Comparison of ENCODE assay signal across 17 cellular contexts in genomic region chr6:36128793-36129192, GRCh38. TPM values are rescaled to one million over a fixed set of nuclear protein-coding genes. Genes with fewer than 3 reads are reported as not detected.
DNase-seq lines count a peak whose midpoint lies in the region; ATAC-seq and TF ChIP-seq lines count a peak whose summit lies in the region.
"Had no signal": no experiment of that assay in that cellular context is flagged by ENCODE, and none has a peak within 500 bp of the region (broad histone marks: within the 10 kb centered on the region; RNA-seq: fewer than 3 reads in every experiment).

No MANE protein-coding gene starts in this region.

- H3K4me3 ChIP-seq in CD8-positive, alpha-beta memory T cell (ENCODE audit: low read length): no peak overlapping the region
- H3K4me3 ChIP-seq in endodermal cell (ENCODE audit: low read length): no peak overlapping the region
- H3K4me3 ChIP-seq: esophagus muscularis mucosa had no signal

- no peaks in the 10 kb centered on the region for H3K27me3 Mint-ChIP-seq in T-helper 1 cell treated with Interleukin-12 subunit alpha and Interleukin-12 subunit beta and Interleukin-4 antibody, amounts not matched to agents 30 μg/mL and 1 μg/mL, for 36 hours (ENCODE audit: low read depth)
- H3K27me3 Mint-ChIP-seq in CD8-positive, alpha-beta memory T cell: no peaks in the 10 kb centered on the region
- H3K27me3 Mint-ChIP-seq in natural killer cell (ENCODE audit: low read depth in 2 of 2) (no peaks in the 10 kb centered on the region), endodermal cell (ENCODE audit: insufficient read depth) (peaks cover 19% of the 10 kb centered on the region)

- no peak for DNase-seq in T-helper 1 cell
- no peak for DNase-seq in CD8-positive, alpha-beta memory T cell
- no peak for DNase-seq in natural killer cell
- no peak for DNase-seq in activated effector memory CD4-positive, alpha-beta T cell treated with Interleukin-2 at 50 U/mL for 16 hours
- no peak for DNase-seq in endodermal cell
- no peak for DNase-seq in erythroblast (lab: John Stamatoyannopoulos, UW)
- DNase-seq: activated CD4-positive, CD25-positive, alpha-beta regulatory T cell; EL; H9; Karpas-422; left ventricle myocardium superior; NCI-H1092; stimulated activated CD4-positive, alpha-beta T cell treated with anti-CD3 and anti-CD28 coated beads, Interleukin-15, amount 100 ng/mL, for 24 hours had no signal

- no peak overlapping the region for H3K4me3 Mint-ChIP-seq in T-helper 1 cell treated with Interleukin-12 subunit alpha and Interleukin-12 subunit beta and Interleukin-4 antibody, amounts not matched to agents 30 μg/mL and 1 μg/mL, for 36 hours
- peak overlapping the region in 6 of 7 donors; percentile 38 to 88 (median 84) for H3K4me3 Mint-ChIP-seq in CD8-positive, alpha-beta memory T cell
- H3K4me3 Mint-ChIP-seq in natural killer cell (peak overlapping the region; percentile 87), endodermal cell (no peak overlapping the region)
- H3K4me3 Mint-ChIP-seq: H9 had no signal

- no peak for ATAC-seq in natural killer cell
- ATAC-seq: activated naive CD4-positive, alpha-beta T cell treated with anti-CD3 and anti-CD28 coated beads, Interleukin-2, amount 50 U/mL, for 72 hours; left ventricle myocardium superior had no signal

- WGBS in endodermal cell (ENCODE audit: insufficient coverage in 1 of 2, insufficient read length in 1 of 2), 2 experiments: 81 to 90% methylated on average over 3 of the region's 3 CpGs

- H3K9ac ChIP-seq in endodermal cell (ENCODE audit: extremely low read depth, low read length, poor library complexity, severe bottlenecking): no peak overlapping the region

- intact Hi-C loops in natural killer cell (cut with micrococcal nuclease): no loop called here

- H3K4me1 ChIP-seq in CD8-positive, alpha-beta memory T cell (ENCODE audit: insufficient read depth, low read length): peaks cover 56% of the 10 kb centered on the region
- H3K4me1 ChIP-seq in endodermal cell (ENCODE audit: control insufficient read depth, insufficient read depth, low read length): peaks cover 23% of the 10 kb centered on the region

- CTCF ChIA-PET in CD8-positive, alpha-beta memory T cell (lab: Charles Lee): no interaction called here

- no peaks in the 10 kb centered on the region for H3K27me3 ChIP-seq in CD8-positive, alpha-beta memory T cell (ENCODE audit: insufficient read depth, low read length, poor library complexity, severe bottlenecking)
- H3K27me3 ChIP-seq in endodermal cell (ENCODE audit: control insufficient read depth, insufficient read depth, low read length, poor library complexity, severe bottlenecking): peaks cover 17% of the 10 kb centered on the region

- POLR2A ChIA-PET in CD8-positive, alpha-beta memory T cell (lab: Charles Lee): no interaction called here

- H3K9me3 ChIP-seq in CD8-positive, alpha-beta memory T cell (ENCODE audit: low read length): no peaks in the 10 kb centered on the region
- no peaks in the 10 kb centered on the region for H3K9me3 ChIP-seq in endodermal cell (ENCODE audit: control insufficient read depth, low read length)
- H3K9me3 ChIP-seq: esophagus muscularis mucosa had no signal

- H3K36me3 ChIP-seq in CD8-positive, alpha-beta memory T cell (ENCODE audit: insufficient read depth, low read length): peaks cover 4% of the 10 kb centered on the region
- no peaks in the 10 kb centered on the region for H3K36me3 ChIP-seq in endodermal cell (ENCODE audit: control insufficient read depth, insufficient read depth, low read length)
- H3K36me3 ChIP-seq: esophagus muscularis mucosa had no signal

- H3K27ac Mint-ChIP-seq in T-helper 1 cell treated with Interleukin-12 subunit alpha and Interleukin-12 subunit beta and Interleukin-4 antibody, amounts not matched to agents 30 μg/mL and 1 μg/mL, for 36 hours: peak overlapping the region; percentile 33
- H3K27ac Mint-ChIP-seq in CD8-positive, alpha-beta memory T cell: peak overlapping the region in 5 of 8 donors; percentile 17 to 84 (median 74)
- H3K27ac Mint-ChIP-seq in natural killer cell (peak overlapping the region; percentile 68 to 74), endodermal cell (no peak overlapping the region)
- H3K27ac Mint-ChIP-seq: H9 had no signal

- H3K36me3 Mint-ChIP-seq in T-helper 1 cell treated with Interleukin-12 subunit alpha and Interleukin-12 subunit beta and Interleukin-4 antibody, amounts not matched to agents 30 μg/mL and 1 μg/mL, for 36 hours (ENCODE audit: low read depth): peaks cover 12% of the 10 kb centered on the region
- H3K36me3 Mint-ChIP-seq in CD8-positive, alpha-beta memory T cell: peaks cover 0 to 18% (median 10%) of the 10 kb centered on the region in 3 donors
- H3K36me3 Mint-ChIP-seq in natural killer cell: no peaks in the 10 kb centered on the region
- peaks cover 1% of the 10 kb centered on the region for H3K36me3 Mint-ChIP-seq in endodermal cell (ENCODE audit: low read depth)

- H3K9me3 Mint-ChIP-seq in T-helper 1 cell treated with Interleukin-12 subunit alpha and Interleukin-12 subunit beta and Interleukin-4 antibody, amounts not matched to agents 30 μg/mL and 1 μg/mL, for 36 hours: no peaks in the 10 kb centered on the region
- H3K9me3 Mint-ChIP-seq in CD8-positive, alpha-beta memory T cell: no peaks in the 10 kb centered on the region
- H3K9me3 Mint-ChIP-seq in natural killer cell (no peaks in the 10 kb centered on the region), endodermal cell (no peaks in the 10 kb centered on the region)
- H3K9me3 Mint-ChIP-seq: activated naive CD4-positive, alpha-beta T cell treated with anti-CD3 and anti-CD28 coated beads, Interleukin-2, amount 50 U/mL, for 72 hours had no signal

- peaks cover 43% of the 10 kb centered on the region for H3K4me1 Mint-ChIP-seq in T-helper 1 cell treated with Interleukin-12 subunit alpha and Interleukin-12 subunit beta and Interleukin-4 antibody, amounts not matched to agents 30 μg/mL and 1 μg/mL, for 36 hours (ENCODE audit: low read depth)
- H3K4me1 Mint-ChIP-seq in CD8-positive, alpha-beta memory T cell: peaks cover 63 to 83% (median 71%) of the 10 kb centered on the region in 3 donors
- H3K4me1 Mint-ChIP-seq in natural killer cell: peaks cover 44 to 90% of the 10 kb centered on the region in 2 donors
- H3K4me1 Mint-ChIP-seq in endodermal cell: peaks cover 20% of the 10 kb centered on the region

- TF ChIP-seq POLR2A in erythroblast (IDR thresholded peaks at IDR 0.05; ENCODE audit: low read length): no peak

- no peak overlapping the region for H3K27ac ChIP-seq in CD8-positive, alpha-beta memory T cell (ENCODE audit: low read depth, low read length)
- H3K27ac ChIP-seq in VCaP (peak overlapping the region; percentile 96; the same call in 1 of the 2 replicates), endodermal cell (ENCODE audit: low read depth, low read length) (no peak overlapping the region)
- H3K27ac ChIP-seq: esophagus muscularis mucosa had no signal

- TF ChIP-seq CTCF in VCaP (conservative IDR thresholded peaks at IDR 0.05) (no peak), natural killer cell (IDR thresholded peaks at IDR 0.05) (no peak), endodermal cell (conservative IDR thresholded peaks at IDR 0.05) (no peak)

RNA-seq across cellular contexts. Expression of gene MAPK13, which starts 1.5 kb away (rescaled TPM):
- 10 to 100 TPM; 75.7 to 77.3 TPM for total RNA-seq in CD8-positive, alpha-beta memory T cell
- 46.4 TPM for polyA plus RNA-seq in CD8-positive, alpha-beta memory T cell
- total RNA-seq in natural killer cell (10 to 100 TPM; 39.4 to 52.1 (median 49.9) TPM), endodermal cell (10 to 100 TPM; 14.6 to 16.0 TPM)
- polyA plus RNA-seq in endodermal cell (2013, experiment 1 of 2): 3.1 TPM
- polyA plus RNA-seq in endodermal cell (2013, experiment 2 of 2): 2.1 TPM

Comparison
In these comparisons a context has a peak if more than half of its experiments do, and no peak if none do; other contexts are left out.
1. H3K4me3 Mint-ChIP-seq: peak in CD8-positive, alpha-beta memory T cell (6 of 7) and natural killer cell (single experiment); none in T-helper 1 cell treated with Interleukin-12 subunit alpha and Interleukin-12 subunit beta and Interleukin-4 antibody, amounts not matched to agents 30 μg/mL and 1 μg/mL, for 36 hours (single experiment) and endodermal cell (single experiment).